In the genomic region with DNA sequence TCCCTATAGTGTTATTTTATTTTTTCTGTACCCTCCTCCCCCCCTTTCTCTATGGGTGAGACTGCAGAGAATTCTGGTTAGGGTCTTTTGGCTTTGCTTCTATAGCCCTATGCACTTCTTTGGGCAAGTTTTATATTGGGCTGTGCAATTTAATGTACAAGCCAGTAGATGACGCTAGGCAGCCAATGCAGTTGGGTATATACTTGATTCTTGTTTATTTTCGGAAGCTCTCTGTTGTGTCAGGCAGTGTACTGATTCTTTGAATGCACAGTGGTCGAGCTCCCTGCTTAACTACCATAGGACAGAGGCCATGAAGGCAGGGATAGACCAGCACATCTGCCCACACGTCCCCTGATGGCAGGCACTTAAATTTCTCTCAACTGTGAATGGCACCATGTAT, we compare ENCODE assay signal across 10 cellular contexts. TPM values are rescaled to one million over a fixed set of nuclear protein-coding genes. Genes with fewer than 3 reads are reported as not detected.
A peak's percentile ranks its signal among the peaks of the same experiment; 100 is the strongest.
DNase-seq lines count a peak whose midpoint lies in the region; ATAC-seq, FAIRE-seq and TF ChIP-seq lines count a peak whose summit lies in the region.
"Had no signal": no experiment of that assay in that cellular context is flagged by ENCODE, and none has a peak within 500 bp of the region (broad histone marks: within the 10 kb centered on the region; RNA-seq: fewer than 3 reads in every experiment).

No MANE protein-coding gene starts in this region.

- TF ChIP-seq EP300 in tibial nerve (IDR thresholded peaks at IDR 0.05) = no peak

- no peak overlapping the region for H3K27ac ChIP-seq in CD4-positive, alpha-beta memory T cell (ENCODE audit: low read depth, low read length)
- no peak overlapping the region for H3K27ac ChIP-seq in iPS DF 6.9 (ENCODE audit: low read length)
- no peak overlapping the region for H3K27ac ChIP-seq in tibial nerve

- peak overlapping the region in 1 of 7 donors; percentile 43 for H3K27ac Mint-ChIP-seq in CD4-positive, alpha-beta memory T cell
- H3K27ac Mint-ChIP-seq: progenitor cell of endocrine pancreas had no signal

- H3K4me1 ChIP-seq in CD4-positive, alpha-beta memory T cell (ENCODE audit: insufficient read depth, low read length) = peaks cover 7% of the 10 kb centered on the region
- H3K4me1 ChIP-seq in iPS DF 6.9 (ENCODE audit: control insufficient read depth, insufficient read depth, low read length) = no peaks in the 10 kb centered on the region
- peaks cover 0 to 4% (median 0%) of the 10 kb centered on the region in 4 donors for H3K4me1 ChIP-seq in tibial nerve

- peak overlapping the region in 6 of 8 donors; percentile 1 to 48 (median 33) for H3K4me3 Mint-ChIP-seq in CD4-positive, alpha-beta memory T cell

- H3K9me3 Mint-ChIP-seq in CD4-positive, alpha-beta memory T cell = peaks cover 0 to 9% (median 3%) of the 10 kb centered on the region in 8 donors

- peaks cover 2 to 15% of the 10 kb centered on the region in 2 donors for H3K36me3 Mint-ChIP-seq in CD4-positive, alpha-beta memory T cell

- H3K36me3 ChIP-seq in CD4-positive, alpha-beta memory T cell (ENCODE audit: insufficient read depth, low read length) = no peaks in the 10 kb centered on the region
- no peaks in the 10 kb centered on the region for H3K36me3 ChIP-seq in H7 (replicated peaks; ENCODE audit: control insufficient read depth, insufficient read depth, low read length)
- no peaks in the 10 kb centered on the region for H3K36me3 ChIP-seq in iPS DF 6.9 (ENCODE audit: control insufficient read depth, insufficient read depth, low read length)
- no peaks in the 10 kb centered on the region for H3K36me3 ChIP-seq in tibial nerve

- no peak for ATAC-seq in GM18861 (IDR thresholded peaks at IDR 0.05; ENCODE audit: unreplicated experiment)
- no peak for ATAC-seq in GM21529 (IDR thresholded peaks at IDR 0.05; ENCODE audit: unreplicated experiment)

- TF ChIP-seq POLR2A in tibial nerve (IDR thresholded peaks at IDR 0.05) = no peak

- peak; percentile 70 for FAIRE-seq in TTC549 (lab: Jason Lieb, UNC)

- no peaks in the 10 kb centered on the region for H3K27me3 Mint-ChIP-seq in CD4-positive, alpha-beta memory T cell
- H3K27me3 Mint-ChIP-seq: progenitor cell of endocrine pancreas had no signal

- H3K4me1 Mint-ChIP-seq in CD4-positive, alpha-beta memory T cell = peaks cover 26 to 43% (median 38%) of the 10 kb centered on the region in 4 donors

- no peaks in the 10 kb centered on the region for H3K27me3 ChIP-seq in CD4-positive, alpha-beta memory T cell (ENCODE audit: insufficient read depth, low read length)
- H3K27me3 ChIP-seq in H7 (ENCODE audit: control insufficient read depth, insufficient read depth, low read length) = no peaks in the 10 kb centered on the region
- H3K27me3 ChIP-seq in iPS DF 6.9 (ENCODE audit: control insufficient read depth, insufficient read depth, low read length) = no peaks in the 10 kb centered on the region
- no peaks in the 10 kb centered on the region for H3K27me3 ChIP-seq in tibial nerve

- DNase-seq in CD4-positive, alpha-beta memory T cell = no peak
- DNase-seq in H7 (peak; percentile 4), iPS DF 6.9 (ENCODE audit: low read depth, low spot score) (peak; percentile 5), tibial nerve (ENCODE audit: low spot score in 2 of 2) (no peak), mesenteric fat pad (ENCODE audit: low spot score) (no peak)

- intact Hi-C loops in CD4-positive, alpha-beta memory T cell (cut with micrococcal nuclease) = no loop called here

- POLR2A ChIA-PET in CD4-positive, alpha-beta memory T cell (lab: Charles Lee; ENCODE audit: partially characterized antibody) = no interaction called here

- WGBS in iPS DF 6.9 (ENCODE audit: insufficient coverage, insufficient read length) = no CpG with 5 or more reads among the region's 4 CpGs
- 61 to 64% methylated on average over 4 of the region's 4 CpGs for WGBS in tibial nerve, 2 donors

- TF ChIP-seq CTCF in tibial nerve (IDR thresholded peaks at IDR 0.05) = no peak

- CTCF ChIA-PET in CD4-positive, alpha-beta memory T cell (lab: Charles Lee; ENCODE audit: partially characterized antibody) = no interaction called here

- no peaks in the 10 kb centered on the region for H3K9me3 ChIP-seq in CD4-positive, alpha-beta memory T cell (ENCODE audit: control insufficient read depth in 1 of 2, low read length in 2 of 2)
- H3K9me3 ChIP-seq in iPS DF 6.9 (ENCODE audit: control insufficient read depth, insufficient read depth, low read length) (no peaks in the 10 kb centered on the region), tibial nerve (peaks cover 0 to 5% (median 0%) of the 10 kb centered on the region in 4 donors)

- H3K4me3 ChIP-seq in CD4-positive, alpha-beta memory T cell (ENCODE audit: low read length in 2 of 2) = no peak overlapping the region
- no peak overlapping the region for H3K4me3 ChIP-seq in H7 (ENCODE audit: insufficient read depth, low read depth, low read length)
- H3K4me3 ChIP-seq in iPS DF 6.9 (ENCODE audit: low read length) = no peak overlapping the region
- no peak overlapping the region for H3K4me3 ChIP-seq in tibial nerve

RNA-seq across cellular contexts. Expression of a gene that starts 34.1 kb away (rescaled TPM):
- 1 to 10 TPM; 1.6 to 3.4 TPM for total RNA-seq in CD4-positive, alpha-beta memory T cell
- polyA plus RNA-seq in CD4-positive, alpha-beta memory T cell = not detected
- 0.30 TPM in 1 of 2 replicates, not detected in the other for total RNA-seq in H7 (2014; rRNA removed; shearing (Covaris generic))
- total RNA-seq in tibial nerve (1 to 10 TPM in 3 of 4 donors, not detected in 1; 2.2 to 5.0 (median 2.7) TPM), mesenteric fat pad (2.7 TPM)
- total RNA-seq: kidney epithelial cell had no signal

Comparison
In these comparisons a context has a peak if more than half of its experiments do, and no peak if none do; other contexts are left out.
1. DNase-seq: peak in H7 (single experiment) and iPS DF 6.9 (single experiment); none in CD4-positive, alpha-beta memory T cell (0 of 5), tibial nerve (0 of 2) and mesenteric fat pad (single experiment).